9 cellular contexts compared by ENCODE assay signal in the genomic region with DNA sequence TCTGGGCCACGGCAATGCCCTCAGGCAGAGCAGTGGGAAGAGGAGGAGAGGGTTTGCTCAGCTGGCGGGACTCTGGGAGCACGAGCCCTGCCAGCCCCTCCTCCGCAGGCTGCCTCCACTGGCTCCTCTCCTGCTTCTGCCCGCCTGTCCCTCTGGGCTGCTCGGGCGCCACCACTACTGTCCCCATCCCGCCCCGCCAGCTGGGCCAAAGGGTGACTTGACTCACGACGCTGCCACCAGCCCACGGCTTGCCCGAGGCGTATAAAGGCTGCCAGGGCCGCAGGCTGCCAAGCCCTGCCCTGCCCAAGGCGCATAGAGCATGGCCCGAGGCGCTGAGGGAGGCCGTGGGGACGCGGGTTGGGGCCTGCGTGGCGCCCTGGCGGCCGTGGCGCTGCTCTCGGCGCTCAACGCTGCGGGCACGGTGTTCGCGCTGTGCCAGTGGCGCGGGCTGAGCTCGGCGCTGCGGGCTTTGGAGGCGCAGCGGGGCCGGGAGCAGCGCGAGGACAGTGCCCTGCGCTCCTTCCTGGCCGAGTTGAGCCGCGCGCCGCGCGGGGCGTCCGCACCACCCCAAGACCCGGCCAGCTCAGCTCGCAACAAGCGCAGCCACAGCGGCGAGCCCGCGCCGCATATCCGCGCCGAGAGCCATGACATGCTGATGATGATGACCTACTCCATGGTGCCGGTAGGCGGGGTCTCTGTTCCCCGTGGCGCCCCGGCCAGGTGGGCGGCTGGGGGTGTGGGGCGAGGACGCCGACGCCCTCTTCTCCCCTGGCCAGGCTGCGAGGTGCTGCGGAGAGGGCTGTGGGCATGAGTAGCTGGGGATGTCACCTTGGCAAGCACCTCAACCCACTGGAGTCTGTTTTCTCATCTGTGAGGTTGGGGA. TPM values are rescaled to one million over a fixed set of nuclear protein-coding genes. Genes with fewer than 3 reads are reported as not detected.
A peak's percentile ranks its signal among the peaks of the same experiment; 100 is the strongest.
DNase-seq lines count a peak whose midpoint lies in the region; ATAC-seq, FAIRE-seq and TF ChIP-seq lines count a peak whose summit lies in the region.
"Had no signal": no experiment of that assay in that cellular context is flagged by ENCODE, and none has a peak within 500 bp of the region (broad histone marks: within the 10 kb centered on the region; RNA-seq: fewer than 3 reads in every experiment).

A gene (plus strand): TSS at position 290 of the 883 bp plus-strand sequence. CDS start 30 bp downstream, at position 320.

- H3K36me3 ChIP-seq in heart right ventricle (no peaks in the 10 kb centered on the region), pancreas (no peaks in the 10 kb centered on the region)

- H3K27me3 Mint-ChIP-seq in activated CD4-positive, alpha-beta memory T cell treated with anti-CD3 and anti-CD28 coated beads, Interleukin-2, amount 10 ng/mL, durations not matched to agents 7 days and 5 days, result peaks cover 22% of the 10 kb centered on the region

- TF ChIP-seq CTCF in heart right ventricle (IDR thresholded peaks at IDR 0.05) (no peak), pancreas (IDR thresholded peaks at IDR 0.05) (no peak)

- H3K9me3 ChIP-seq in heart right ventricle, result no peaks in the 10 kb centered on the region
- no peaks in the 10 kb centered on the region for H3K9me3 ChIP-seq in pancreas

- no peak within 1 kb of the TSS for H3K4me3 Mint-ChIP-seq in activated CD4-positive, alpha-beta memory T cell treated with anti-CD3 and anti-CD28 coated beads, Interleukin-2, amount 10 ng/mL, durations not matched to agents 7 days and 5 days
- H3K4me3 Mint-ChIP-seq: central memory CD8-positive, alpha-beta T cell had no signal

- TF ChIP-seq POLR2A in GM12892 (IDR thresholded peaks at IDR 0.05; ENCODE audit: low read depth, low read length), result no peak

- H3K27me3 ChIP-seq in heart right ventricle, result peaks cover 0 to 26% (median 5%) of the 10 kb centered on the region in 7 donors
- peaks cover 0 to 4% (median 0%) of the 10 kb centered on the region in 4 donors for H3K27me3 ChIP-seq in pancreas

- H3K27ac ChIP-seq in heart right ventricle (peak within 1 kb of the TSS in 9 of 10 donors; percentile 66 to 83 (median 78)), pancreas (peak within 1 kb of the TSS in 1 of 4 donors; percentile 19)

- no peaks in the 10 kb centered on the region for H3K36me3 Mint-ChIP-seq in activated CD4-positive, alpha-beta memory T cell treated with anti-CD3 and anti-CD28 coated beads, Interleukin-2, amount 10 ng/mL, durations not matched to agents 7 days and 5 days (ENCODE audit: low read depth)

- H3K4me1 Mint-ChIP-seq in activated CD4-positive, alpha-beta memory T cell treated with anti-CD3 and anti-CD28 coated beads, Interleukin-2, amount 10 ng/mL, durations not matched to agents 7 days and 5 days, result no peaks in the 10 kb centered on the region
- H3K4me1 Mint-ChIP-seq: central memory CD8-positive, alpha-beta T cell had no signal

- no peak for FAIRE-seq in pancreas (lab: Jason Lieb, UNC)
- no peak for FAIRE-seq in GM12892 (lab: Jason Lieb, UNC)

- POLR2A ChIA-PET in activated CD4-positive, alpha-beta memory T cell treated with anti-CD3 and anti-CD28 coated beads, Interleukin-2, amount 10 ng/mL, durations not matched to agents 7 days and 5 days (lab: Charles Lee), result no interaction called here

- ATAC-seq in heart right ventricle, result peak; percentile 71 to 93 (median 83)
- peak; percentile 60 to 76 (median 72) for ATAC-seq in pancreas

- H3K4me3 ChIP-seq in heart right ventricle (peak within 1 kb of the TSS; percentile 32 to 60 (median 52)), pancreas (peak within 1 kb of the TSS; percentile 12 to 46 (median 20))

- no peak within 1 kb of the TSS for H3K27ac Mint-ChIP-seq in activated CD4-positive, alpha-beta memory T cell treated with anti-CD3 and anti-CD28 coated beads, Interleukin-2, amount 10 ng/mL, durations not matched to agents 7 days and 5 days

- H3K4me1 ChIP-seq in heart right ventricle (peaks cover 0 to 33% (median 15%) of the 10 kb centered on the region in 9 donors), pancreas (peaks cover 0 to 4% (median 0%) of the 10 kb centered on the region in 3 donors)

- no peaks in the 10 kb centered on the region for H3K9me3 Mint-ChIP-seq in activated CD4-positive, alpha-beta memory T cell treated with anti-CD3 and anti-CD28 coated beads, Interleukin-2, amount 10 ng/mL, durations not matched to agents 7 days and 5 days
- H3K9me3 Mint-ChIP-seq: central memory CD8-positive, alpha-beta T cell had no signal

- WGBS in heart right ventricle, 2 donors, result 7 to 9% methylated on average over 67 to 76 of the region's 76 CpGs
- 4% methylated on average over 69 to 76 of the region's 76 CpGs for WGBS in pancreas, 2 donors

- DNase-seq in ELF-1 (ENCODE audit: low read depth, low spot score), result peak; percentile 57
- peak; percentile 56 to 69 for DNase-seq in SHP77 (lab: John Stamatoyannopoulos, UW)
- peak; percentile 58 to 64 for DNase-seq in heart right ventricle
- peak in 4 of 6 donors; percentile 13 to 76 (median 48) for DNase-seq in pancreas
- no peak for DNase-seq in GM12892 (ENCODE audit: insufficient read length)
- DNase-seq in activated CD4-positive, alpha-beta memory T cell treated with anti-CD3 and anti-CD28 coated beads, Interleukin-2, amount 10 ng/mL, durations not matched to agents 7 days and 5 days, result no peak
- DNase-seq in stimulated activated CD4-positive, alpha-beta T cell treated with anti-CD3 and anti-CD28 coated beads, Interleukin-12 subunit alpha, Interleukin-12 subunit beta, amount 100 ng/mL, for 4 hours, result no peak
- no peak for DNase-seq in central memory CD4-positive, alpha-beta T cell

- intact Hi-C loops in heart right ventricle (cut with DNase I), result no loop called here
- intact Hi-C loops in pancreas (cut with DNase I), result loop anchor here in 1 of 3 donors (5.0 kb wide), 1 partner anchor 51 kb away; no protein-coding TSS in a partner anchor

- CTCF ChIA-PET in activated CD4-positive, alpha-beta memory T cell treated with anti-CD3 and anti-CD28 coated beads, Interleukin-2, amount 10 ng/mL, durations not matched to agents 7 days and 5 days (lab: Charles Lee), result no interaction called here

RNA-seq across cellular contexts. Expression of the gene that starts here (rescaled TPM):
- total RNA-seq in heart right ventricle, result 10 to 100 TPM in 6 of 10 donors, 1 to 10 TPM in 4; 8.5 to 19.8 (median 12.4) TPM
- 1 to 10 TPM in 1 of 2 donors, under 1 TPM in 1; 0.65 to 5.3 TPM for polyA plus RNA-seq in heart right ventricle
- total RNA-seq in pancreas, result 10 to 100 TPM in 1 of 6 donors, under 1 TPM in 3, not detected in 2; 0.54 to 16.8 (median 0.70) TPM
- polyA plus RNA-seq in pancreas, result under 1 TPM; 0.23 to 0.68 TPM
- not detected for polyA plus RNA-seq in GM12892 (2012; ENCODE audit: missing spikeins)
- not detected for total RNA-seq in activated CD4-positive, alpha-beta memory T cell treated with anti-CD3 and anti-CD28 coated beads, Interleukin-2, amount 10 ng/mL, durations not matched to agents 7 days and 5 days

Comparison
In these comparisons a context has a peak if more than half of its experiments do, and no peak if none do; other contexts are left out.
1. DNase-seq: peak in ELF-1 (single experiment), SHP77 (2 of 2), heart right ventricle (2 of 2) and pancreas (4 of 6); none in GM12892 (single experiment), activated CD4-positive, alpha-beta memory T cell treated with anti-CD3 and anti-CD28 coated beads, Interleukin-2, amount 10 ng/mL, durations not matched to agents 7 days and 5 days (single experiment), stimulated activated CD4-positive, alpha-beta T cell treated with anti-CD3 and anti-CD28 coated beads, Interleukin-12 subunit alpha, Interleukin-12 subunit beta, amount 100 ng/mL, for 4 hours (single experiment) and central memory CD4-positive, alpha-beta T cell (single experiment).